25 cellular contexts compared by ENCODE assay signal in genomic region chr1:60035925-60036324, GRCh38. TPM values are rescaled to one million over a fixed set of nuclear protein-coding genes. Genes with fewer than 3 reads are reported as not detected.
DNase-seq lines count a peak whose midpoint lies in the region; ATAC-seq and TF ChIP-seq lines count a peak whose summit lies in the region.
"Had no signal": no experiment of that assay in that cellular context is flagged by ENCODE, and none has a peak within 500 bp of the region (broad histone marks: within the 10 kb centered on the region; RNA-seq: fewer than 3 reads in every experiment).

No MANE protein-coding gene starts in this region.

- no TSS peak for BruUV-seq in A673 (replicated peaks; lab: Mats Ljungman, UMichigan)

- H2AFZ ChIP-seq in hepatocyte: no peak overlapping the region
- H2AFZ ChIP-seq: neural progenitor cell had no signal

- 49% methylated on average over 2 of the region's 2 CpGs for WGBS in hepatocyte (ENCODE audit: low lambda C conversion rate, missing lambda C conversion rate)

- intact Hi-C loops in A673 (cut with micrococcal nuclease; ENCODE audit: unreplicated experiment): no loop called here

- no peaks in the 10 kb centered on the region for H3K9me2 ChIP-seq in hepatocyte (replicated peaks; ENCODE audit: insufficient read depth)

- TF ChIP-seq CTCF in A673 (conservative IDR thresholded peaks at IDR 0.05; ENCODE audit: low read depth, low read length): peak; percentile 41
- peak; percentile 25 for TF ChIP-seq CTCF in C4-2B (conservative IDR thresholded peaks at IDR 0.05)
- TF ChIP-seq CTCF in VCaP (conservative IDR thresholded peaks at IDR 0.05): no peak
- TF ChIP-seq CTCF in hepatocyte (IDR thresholded peaks at IDR 0.05; ENCODE audit: poor library complexity): peak; percentile 18

- H3K36me3 ChIP-seq in A673 (ENCODE audit: insufficient read depth, low read length, poor library complexity, severe bottlenecking) (no peaks in the 10 kb centered on the region), hepatocyte (replicated peaks; ENCODE audit: insufficient read depth, low read depth) (no peaks in the 10 kb centered on the region)
- H3K36me3 ChIP-seq: heart right ventricle, neural progenitor cell, sigmoid colon, upper lobe of left lung, WERI-Rb-1 had no signal

- H3K4me1 ChIP-seq in A673 (ENCODE audit: insufficient read depth, low read length, poor library complexity, severe bottlenecking) (no peaks in the 10 kb centered on the region), hepatocyte (ENCODE audit: insufficient read depth) (no peaks in the 10 kb centered on the region)
- H3K4me1 ChIP-seq: heart right ventricle, neural progenitor cell, sigmoid colon, upper lobe of left lung had no signal

- no peak for ATAC-seq in HG03520 (IDR thresholded peaks at IDR 0.05; ENCODE audit: unreplicated experiment)
- ATAC-seq: heart right ventricle had no signal

- CTCF ChIA-PET in A673 (lab: Charles Lee): no interaction called here

- no peak overlapping the region for H3K4me2 ChIP-seq in hepatocyte
- H3K4me2 ChIP-seq: neural progenitor cell had no signal

- no peaks in the 10 kb centered on the region for H3K9me3 ChIP-seq in A673 (ENCODE audit: low read depth, low read length, poor library complexity, severe bottlenecking)
- no peaks in the 10 kb centered on the region for H3K9me3 ChIP-seq in hepatocyte (ENCODE audit: low read depth)
- H3K9me3 ChIP-seq: heart right ventricle, sigmoid colon, upper lobe of left lung had no signal

- H3K27me3 ChIP-seq in A673 (replicated peaks; ENCODE audit: insufficient read depth, low read depth, low read length, poor library complexity): no peaks in the 10 kb centered on the region
- H3K27me3 ChIP-seq in hepatocyte: no peaks in the 10 kb centered on the region
- H3K27me3 ChIP-seq: heart right ventricle, neural progenitor cell, sigmoid colon, upper lobe of left lung had no signal

- H3K4me3 ChIP-seq in A673 (ENCODE audit: low read depth, low read length, poor library complexity, severe bottlenecking) (no peak overlapping the region), hepatocyte (no peak overlapping the region)
- H3K4me3 ChIP-seq: heart right ventricle, neural progenitor cell, sigmoid colon, upper lobe of left lung had no signal

- H4K20me1 ChIP-seq in hepatocyte (ENCODE audit: insufficient read depth, poor library complexity, severe bottlenecking): no peaks in the 10 kb centered on the region

- DNase-seq in A673 (ENCODE audit: low spot score) (no peak), hepatocyte (ENCODE audit: low spot score) (peak; percentile 6), medulla oblongata (ENCODE audit: extremely low spot score) (no peak), caudate nucleus (lab: John Stamatoyannopoulos, UW) (no peak)
- DNase-seq: activated CD4-positive, alpha-beta T cell treated with anti-CD3 and anti-CD28 coated beads, Interleukin-2, amount 10 ng/mL, durations not matched to agents 7 days and 5 days; activated gamma-delta T cell; activated naive CD8-positive, alpha-beta T cell treated with anti-CD3 and anti-CD28 coated beads, Interleukin-2, amount 10 ng/mL, durations not matched to agents 7 days and 5 days; activated T-cell treated with anti-CD3 and anti-CD28 coated beads, Interleukin-2, amount 50 U/mL, for 24 hours; CD4-positive, CD25-positive, alpha-beta regulatory T cell; heart right ventricle; Karpas-422; OCI-M1; posterior cingulate gyrus; sigmoid colon; stimulated activated CD4-positive, alpha-beta T cell treated with anti-CD3 and anti-CD28 coated beads, Interleukin-15, amount 100 ng/mL, for 24 hours; stimulated activated naive B cell treated with anti-CD40 and anti-IgM and Interleukin-4, amounts not matched to agents 10 μg/mL and 1 μg/mL and 100 μg/mL, for 72 hours; upper lobe of left lung; WERI-Rb-1 had no signal

- POLR2A ChIA-PET in A673 (lab: Charles Lee; ENCODE audit: low non-redundant PET): no interaction called here

- H3K27ac ChIP-seq in A673 (ENCODE audit: low read depth, low read length, poor library complexity, severe bottlenecking) (no peak overlapping the region), C4-2B (no peak overlapping the region), VCaP (peak overlapping the region; percentile 85), hepatocyte (no peak overlapping the region), caudate nucleus (ENCODE audit: low read depth, low read length) (no peak overlapping the region)
- H3K27ac ChIP-seq: heart right ventricle, HL-60, neural progenitor cell, sigmoid colon, upper lobe of left lung, WERI-Rb-1 had no signal

- H3K79me2 ChIP-seq in hepatocyte: no peaks in the 10 kb centered on the region

RNA-seq across cellular contexts. Expression of gene C1orf87, which starts 37.6 kb away (rescaled TPM):
- total RNA-seq in A673 (2021): not detected in 2 replicates
- total RNA-seq in hepatocyte: not detected in 2 replicates
- polyA plus RNA-seq in hepatocyte: not detected in 2 replicates
- total RNA-seq: activated CD4-positive, alpha-beta T cell treated with anti-CD3 and anti-CD28 coated beads, Interleukin-2, amount 10 ng/mL, durations not matched to agents 7 days and 5 days; activated naive CD8-positive, alpha-beta T cell treated with anti-CD3 and anti-CD28 coated beads, Interleukin-2, amount 10 ng/mL, durations not matched to agents 7 days and 5 days; CD4-positive, CD25-positive, alpha-beta regulatory T cell; heart right ventricle; lung microvascular endothelial cell; sigmoid colon had no signal
- polyA plus RNA-seq: CD4-positive, CD25-positive, alpha-beta regulatory T cell; H1; heart right ventricle; sigmoid colon had no signal
